Comparison of ENCODE assay signal across 17 cellular contexts in genomic region chr12:97943359-97943758, GRCh38.
DNase-seq lines count a peak whose midpoint lies in the region; ATAC-seq and TF ChIP-seq lines count a peak whose summit lies in the region.
"Had no signal": no experiment of that assay in that cellular context is flagged by ENCODE, and none has a peak within 500 bp of the region (broad histone marks: within the 10 kb centered on the region; RNA-seq: fewer than 3 reads in every experiment).

No MANE protein-coding gene starts in this region.

- BruUV-seq in HCT116 (replicated peaks; lab: Mats Ljungman, UMichigan): no TSS peak

- H3K27ac ChIP-seq in HCT116 (ENCODE audit: low read depth, low read length) (no peak overlapping the region), aorta (ENCODE audit: low read depth in 1 of 2, low read length in 2 of 2) (no peak overlapping the region)
- H3K27ac ChIP-seq: cardiac muscle cell, GM23248 had no signal

- no peak overlapping the region for H3K4me2 ChIP-seq in HCT116 (ENCODE audit: low read length)

- ATAC-seq in HCT116 (no peak), aorta (ENCODE audit: low FRiP score) (no peak)
- ATAC-seq: left ventricle myocardium superior, Right ventricle myocardium inferior, T-cell had no signal

- H3K4me1 ChIP-seq in HCT116 (ENCODE audit: control insufficient read depth in 1 of 2, insufficient read depth in 2 of 2, low read length in 2 of 2): no peaks in the 10 kb centered on the region
- H3K4me1 ChIP-seq in aorta (ENCODE audit: control insufficient read depth in 1 of 2, insufficient read depth in 2 of 2, low read length in 2 of 2): no peaks in the 10 kb centered on the region

- no peak overlapping the region for H2AFZ ChIP-seq in HCT116 (ENCODE audit: low read depth, low read length, poor library complexity, severe bottlenecking)
- H2AFZ ChIP-seq: GM23248 had no signal

- intact Hi-C loops in HCT116 (cut with micrococcal nuclease) (no loop called here), aorta (cut with DNase I) (no loop called here)

- 0 out of 2 replicates have a peak, but pooled peaks have one; percentile 3 for TF ChIP-seq RAD21 in HCT116 (IDR thresholded peaks at IDR 0.05; ENCODE audit: low read depth)

- no peaks in the 10 kb centered on the region for H4K20me1 ChIP-seq in HCT116 (ENCODE audit: insufficient read depth)

- 76 to 80% methylated on average over 1 of the region's 1 CpG for WGBS in aorta, 2 donors

- H3K36me3 ChIP-seq in HCT116 (ENCODE audit: control insufficient read depth in 1 of 2, insufficient read depth in 2 of 2, low read length in 2 of 2) (no peaks in the 10 kb centered on the region), aorta (ENCODE audit: control insufficient read depth in 1 of 2, insufficient read depth in 2 of 2, low read length in 1 of 2) (no peaks in the 10 kb centered on the region)
- H3K36me3 ChIP-seq: cardiac muscle cell had no signal

- in situ Hi-C loops in ACHN (cut with HindIII; ENCODE audit: low pct_ligation_motif_present, low pct_unique_long_range_greater_than_20kb, low sequenced_read_pairs): no loop called here

- H3K9ac ChIP-seq in HCT116 (ENCODE audit: low read length): no peak overlapping the region
- H3K9ac ChIP-seq: GM23248 had no signal

- H3K79me2 ChIP-seq in HCT116 (ENCODE audit: insufficient read depth, low read length): no peaks in the 10 kb centered on the region

- POLR2A ChIA-PET in HCT116 (lab: Charles Lee): no interaction called here

- H3K4me3 ChIP-seq in HCT116 (replicated peaks in 1 of 2; ENCODE audit: low read depth in 1 of 2, low read length in 2 of 2) (no peak overlapping the region), aorta (ENCODE audit: low read length in 2 of 2) (no peak overlapping the region)
- H3K4me3 ChIP-seq: cardiac muscle cell, GM23248 had no signal

- DNase-seq in ACHN: peak; percentile 15
- DNase-seq in HCT116 (ENCODE audit: low read depth, low spot score): no peak
- peak; percentile 12 for DNase-seq in RKO (ENCODE audit: low spot score)
- DNase-seq in iPS-NIHi11 (ENCODE audit: low spot score): peak; percentile 14
- no peak for DNase-seq in activated CD4-positive, alpha-beta T cell treated with anti-CD3 and anti-CD28 coated beads for 48 hours
- no peak for DNase-seq in aorta
- DNase-seq in NK-92 treated with Interleukin-12 subunit alpha and Interleukin-12 subunit beta, amount 100 ng/mL, for 24 hours (lab: John Stamatoyannopoulos, UW): no peak
- DNase-seq: activated gamma-delta T cell, Caco-2, GDM1, glutamatergic neuron, GM23248, left ventricle myocardium superior, NCI-H1436, T-cell had no signal

- no peaks in the 10 kb centered on the region for H3K9me3 ChIP-seq in HCT116 (ENCODE audit: control insufficient read depth in 1 of 2, insufficient read depth in 1 of 2, low read depth in 1 of 2, low read length in 2 of 2)
- no peaks in the 10 kb centered on the region for H3K9me3 ChIP-seq in aorta (ENCODE audit: control insufficient read depth, low read length)

- H3K27me3 ChIP-seq in HCT116 (ENCODE audit: insufficient read depth, low read length): no peaks in the 10 kb centered on the region
- no peaks in the 10 kb centered on the region for H3K27me3 ChIP-seq in aorta (ENCODE audit: control insufficient read depth in 1 of 2, insufficient read depth in 2 of 2, low read length in 1 of 2)
- H3K27me3 ChIP-seq: cardiac muscle cell had no signal

- CTCF ChIA-PET in HCT116 (lab: Charles Lee): no interaction called here

- no peak for TF ChIP-seq POLR2A in HCT116 (IDR thresholded peaks at IDR 0.05; ENCODE audit: borderline replicate concordance, extremely low read depth, insufficient read depth, insufficient read length)

- RAD21 ChIA-PET in HCT116 (lab: Charles Lee; ENCODE audit: low non-redundant PET in 1 of 2, low total read pairs in 2 of 2, uncharacterized antibody in 2 of 2, unreplicated experiment in 2 of 2): interaction anchor here in 1 of 2 experiments (0.7 kb wide), 1 partner anchor 790 kb away, joined by 3 read pairs; no protein-coding TSS in a partner anchor

- H3K9me2 ChIP-seq in HCT116 (ENCODE audit: insufficient read depth): no peaks in the 10 kb centered on the region

- peak in 1 of 3 experiments; percentile 25; a peak in 1 of 6 replicates for TF ChIP-seq CTCF in HCT116 (IDR thresholded peaks at IDR 0.05 in 2 of 3, conservative IDR thresholded peaks at IDR 0.05 in 1 of 3; ENCODE audit: borderline replicate concordance in 1 of 3, insufficient read depth in 1 of 3, low read depth in 2 of 3, low read length in 2 of 3)

TF ChIP-seq in HCT116, 20 proteins besides CTCF, POLR2A, EP300 and RAD21:
- TF ChIP-seq JUND (IDR thresholded peaks at IDR 0.05): no peak
- no peak for TF ChIP-seq ZFX (IDR thresholded peaks at IDR 0.05)
- TF ChIP-seq POLR2AphosphoS5 (IDR thresholded peaks at IDR 0.05; ENCODE audit: low read depth, low read length): no peak
- TF ChIP-seq CBX3 (IDR thresholded peaks at IDR 0.05; ENCODE audit: low read depth): no peak

Comparison
In these comparisons a context has a peak if more than half of its experiments do, and no peak if none do; other contexts are left out.
1. DNase-seq: peak in ACHN (single experiment), RKO (single experiment) and iPS-NIHi11 (single experiment); none in HCT116 (single experiment), activated CD4-positive, alpha-beta T cell treated with anti-CD3 and anti-CD28 coated beads for 48 hours (single experiment), aorta (0 of 2) and NK-92 treated with Interleukin-12 subunit alpha and Interleukin-12 subunit beta, amount 100 ng/mL, for 24 hours (single experiment).